Comparison of ENCODE assay signal across 14 cellular contexts in the genomic region with DNA sequence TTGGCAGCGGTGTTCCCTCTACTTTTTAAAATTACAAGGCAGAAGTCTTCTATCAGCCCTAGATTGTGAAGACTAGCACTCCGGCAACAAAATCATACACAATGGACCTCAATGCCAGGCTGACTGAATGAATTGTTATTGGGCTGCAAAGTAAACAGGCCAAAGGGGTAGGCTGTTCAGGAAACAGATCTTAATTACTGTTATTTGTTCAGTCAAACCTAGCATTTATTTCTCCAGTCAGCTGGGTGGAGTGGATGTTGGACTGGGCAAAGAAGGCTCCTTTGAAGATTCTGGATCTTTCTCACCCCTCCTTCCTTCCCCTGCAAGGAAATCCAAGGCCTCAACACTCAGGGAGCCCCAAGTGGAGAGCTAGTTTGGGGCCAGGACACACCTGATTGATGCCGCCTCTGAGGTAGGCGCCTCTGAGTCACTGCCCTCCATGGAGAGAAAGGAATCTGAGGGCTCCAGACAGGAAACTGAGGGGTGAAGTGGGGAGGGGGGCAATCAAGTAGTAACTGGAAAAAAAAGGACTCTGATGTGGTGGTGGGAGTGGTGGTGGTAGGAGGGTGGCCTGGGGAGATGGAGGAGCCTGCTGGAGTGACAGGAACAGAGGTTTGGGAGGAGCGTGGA. TPM values are rescaled to one million over a fixed set of nuclear protein-coding genes. Genes with fewer than 3 reads are reported as not detected.
DNase-seq lines count a peak whose midpoint lies in the region; ATAC-seq, FAIRE-seq and TF ChIP-seq lines count a peak whose summit lies in the region.
"Had no signal": no experiment of that assay in that cellular context is flagged by ENCODE, and none has a peak within 500 bp of the region (broad histone marks: within the 10 kb centered on the region; RNA-seq: fewer than 3 reads in every experiment).

No MANE protein-coding gene starts in this region.

- H3K9me3 ChIP-seq in CD4-positive, alpha-beta T cell (ENCODE audit: control insufficient read depth, low read length): no peaks in the 10 kb centered on the region
- H3K9me3 ChIP-seq in HUES6 (ENCODE audit: control insufficient read depth, insufficient read depth, low read depth, low read length): no peaks in the 10 kb centered on the region
- no peaks in the 10 kb centered on the region for H3K9me3 ChIP-seq in HepG2 (ENCODE audit: low read length)
- no peaks in the 10 kb centered on the region for H3K9me3 ChIP-seq in heart right ventricle
- H3K9me3 ChIP-seq: testis had no signal

- H3K27ac ChIP-seq in CD4-positive, alpha-beta T cell (ENCODE audit: low read depth, low read length): no peak overlapping the region
- H3K27ac ChIP-seq in HUES6 (ENCODE audit: low read depth, low read length) (0 out of 2 replicates have a peak overlapping the region, but pooled peaks have one; percentile 4), HepG2 (ENCODE audit: extremely low read length, insufficient read depth, low read length) (peak overlapping the region; percentile 23), heart right ventricle (no peak overlapping the region)
- H3K27ac ChIP-seq: PC-9, testis had no signal

- peak overlapping the region; percentile 96 for H3K27ac Mint-ChIP-seq in CD4-positive, alpha-beta T cell
- H3K27ac Mint-ChIP-seq in activated CD8-positive, alpha-beta T cell treated with anti-CD3 and anti-CD28 coated beads for 36 hours: peak overlapping the region; percentile 17

- BruUV-seq in HepG2 (replicated peaks; lab: Mats Ljungman, UMichigan): no TSS peak

- no peaks in the 10 kb centered on the region for H3K9me3 Mint-ChIP-seq in CD4-positive, alpha-beta T cell
- H3K9me3 Mint-ChIP-seq in activated CD8-positive, alpha-beta T cell treated with anti-CD3 and anti-CD28 coated beads for 36 hours: no peaks in the 10 kb centered on the region

- H3K36me3 ChIP-seq in HUES6 (ENCODE audit: control insufficient read depth, insufficient read depth, low read length): peaks cover 19% of the 10 kb centered on the region; the same call in 1 of the 2 replicates
- H3K36me3 ChIP-seq in HepG2 (replicated peaks in 1 of 2; ENCODE audit: control insufficient read depth in 1 of 2, insufficient read depth in 2 of 2, low read length in 2 of 2): peaks cover 5 to 7% of the 10 kb centered on the region in 2 experiments; a peak in 3 of 5 replicates
- H3K36me3 ChIP-seq in heart right ventricle: no peaks in the 10 kb centered on the region

- H3K4me3 ChIP-seq in HUES6 (ENCODE audit: low read depth, low read length): no peak overlapping the region
- H3K4me3 ChIP-seq in HepG2 (replicated peaks in 1 of 3; ENCODE audit: insufficient read depth in 1 of 3, low read depth in 2 of 3, low read length in 3 of 3): no peak overlapping the region
- H3K4me3 ChIP-seq in heart right ventricle: no peak overlapping the region
- H3K4me3 ChIP-seq: PC-9, testis had no signal

- no peaks in the 10 kb centered on the region; the same call in 1 of the 2 replicates for H4K20me1 ChIP-seq in HepG2 (ENCODE audit: insufficient read depth, low read length)

- no peak overlapping the region for H2AFZ ChIP-seq in HepG2 (ENCODE audit: low read length)
- H2AFZ ChIP-seq: PC-9 had no signal

- H3K36me3 Mint-ChIP-seq in CD4-positive, alpha-beta T cell (ENCODE audit: low read depth): peaks cover 57% of the 10 kb centered on the region
- H3K36me3 Mint-ChIP-seq in activated CD8-positive, alpha-beta T cell treated with anti-CD3 and anti-CD28 coated beads for 36 hours (ENCODE audit: low read depth): peaks cover 16% of the 10 kb centered on the region

- no peak for TF ChIP-seq CTCF in CD4-positive, alpha-beta T cell (IDR thresholded peaks at IDR 0.05)
- no peak for TF ChIP-seq CTCF in activated CD8-positive, alpha-beta T cell treated with anti-CD3 and anti-CD28 coated beads for 36 hours (IDR thresholded peaks at IDR 0.05)
- TF ChIP-seq CTCF in HepG2 (CRISPR knock-in tag; IDR thresholded peaks at IDR 0.05): no peak
- no peak for TF ChIP-seq CTCF in heart right ventricle (IDR thresholded peaks at IDR 0.05)

- H3K9ac ChIP-seq in HUES6 (ENCODE audit: low read length) (no peak overlapping the region), HepG2 (ENCODE audit: insufficient read depth, low read depth, low read length) (no peak overlapping the region)

- peaks cover 71% of the 10 kb centered on the region for H3K4me1 Mint-ChIP-seq in CD4-positive, alpha-beta T cell (ENCODE audit: low read depth)
- peaks cover 68% of the 10 kb centered on the region for H3K4me1 Mint-ChIP-seq in activated CD8-positive, alpha-beta T cell treated with anti-CD3 and anti-CD28 coated beads for 36 hours (ENCODE audit: low read depth)

- H3K4me1 ChIP-seq in HUES6 (ENCODE audit: control insufficient read depth, insufficient read depth, low read length) (peaks cover 34% of the 10 kb centered on the region), HepG2 (ENCODE audit: insufficient read depth, low read length) (peaks cover 48% of the 10 kb centered on the region), heart right ventricle (peaks cover 2 to 52% (median 33%) of the 10 kb centered on the region in 9 donors)

- DNase-seq in CD4-positive, alpha-beta T cell: peak in 1 of 10 experiments; percentile 30
- no peak for DNase-seq in activated CD8-positive, alpha-beta T cell treated with anti-CD3 and anti-CD28 coated beads for 36 hours
- no peak for DNase-seq in HepG2 (ENCODE audit: low spot score)
- no peak for DNase-seq in heart right ventricle
- DNase-seq in LoVo (ENCODE audit: low spot score): no peak
- DNase-seq in COLO829 (ENCODE audit: low spot score): no peak
- DNase-seq: amygdala, KG1, kidney, PC-9, testis had no signal

- H3K79me2 ChIP-seq in HepG2 (ENCODE audit: insufficient read depth, low read length): peaks cover 46% of the 10 kb centered on the region

- in situ Hi-C loops in HepG2 (cut with HindIII; ENCODE audit: extremely low pct_ligation_motif_present, low pct_unique_long_range_greater_than_20kb): no loop called here

- intact Hi-C loops in CD4-positive, alpha-beta T cell (cut with DNase I, micrococcal nuclease): no loop called here
- intact Hi-C loops in activated CD8-positive, alpha-beta T cell treated with anti-CD3 and anti-CD28 coated beads for 36 hours (cut with micrococcal nuclease): no loop called here
- intact Hi-C loops in HepG2 (cut with micrococcal nuclease; ENCODE audit: unreplicated experiment): no loop called here
- intact Hi-C loops in heart right ventricle (cut with DNase I): no loop called here

- CTCF ChIA-PET in CD4-positive, alpha-beta T cell (lab: Charles Lee): no interaction called here
- CTCF ChIA-PET in activated CD8-positive, alpha-beta T cell treated with anti-CD3 and anti-CD28 coated beads for 36 hours (lab: Charles Lee): interaction anchor here (1.0 to 4.1 kb wide), 6 partner anchors 10 to 48 kb away, joined by 3 to 19 read pairs (median 4); no protein-coding TSS in a partner anchor
- CTCF ChIA-PET in HepG2 (lab: Yijun Ruan, JAX; ENCODE audit: low intra/inter-chr PET ratio, low total read pairs): no interaction called here

- TF ChIP-seq EP300 in HepG2 (IDR thresholded peaks at IDR 0.05; ENCODE audit: low read depth in 2 of 2, low read length in 2 of 2): no peak
- no peak for TF ChIP-seq EP300 in HepG2 (CRISPR knock-in tag; IDR thresholded peaks at IDR 0.05; ENCODE audit: borderline replicate concordance)

- POLR2A ChIA-PET in CD4-positive, alpha-beta T cell (lab: Charles Lee): interaction anchor here (3.0 kb wide), 1 partner anchor 35 kb away, joined by 24 read pairs; a partner anchor contains a TSS
- POLR2A ChIA-PET in activated CD8-positive, alpha-beta T cell treated with anti-CD3 and anti-CD28 coated beads for 36 hours (lab: Charles Lee): interaction anchor here (2.5 to 7.0 kb wide), 2 partner anchors 11 to 35 kb away, joined by 6 to 50 read pairs; a partner anchor contains a TSS
- POLR2A ChIA-PET in HepG2 (lab: Yijun Ruan, JAX): no interaction called here

- over 99% methylated on average over 5 of the region's 5 CpGs for WGBS in HepG2 (ENCODE audit: low lambda C conversion rate)
- 96 to 98% methylated on average over 5 of the region's 5 CpGs for WGBS in heart right ventricle, 2 donors

- no peak overlapping the region for H3K4me2 ChIP-seq in HepG2 (ENCODE audit: low read depth, low read length)
- H3K4me2 ChIP-seq: PC-9 had no signal

- no peak for FAIRE-seq in HepG2 (lab: Jason Lieb, UNC)
- FAIRE-seq: kidney had no signal

- TF ChIP-seq RAD21 in HepG2 (CRISPR knock-in tag; IDR thresholded peaks at IDR 0.05): no peak

- ATAC-seq in CD4-positive, alpha-beta T cell (ENCODE audit: poor library complexity): no peak
- no peak for ATAC-seq in activated CD8-positive, alpha-beta T cell treated with anti-CD3 and anti-CD28 coated beads for 36 hours
- ATAC-seq in HepG2: no peak
- no peak for ATAC-seq in GM21526 (IDR thresholded peaks at IDR 0.05; ENCODE audit: low FRiP score, unreplicated experiment)
- ATAC-seq in heart right ventricle: no peak
- ATAC-seq: sciatic nerve had no signal

- peak overlapping the region; percentile 60 for H3K4me3 Mint-ChIP-seq in CD4-positive, alpha-beta T cell
- no peak overlapping the region for H3K4me3 Mint-ChIP-seq in activated CD8-positive, alpha-beta T cell treated with anti-CD3 and anti-CD28 coated beads for 36 hours

- H3K27me3 Mint-ChIP-seq in CD4-positive, alpha-beta T cell: no peaks in the 10 kb centered on the region
- no peaks in the 10 kb centered on the region for H3K27me3 Mint-ChIP-seq in activated CD8-positive, alpha-beta T cell treated with anti-CD3 and anti-CD28 coated beads for 36 hours

- no peaks in the 10 kb centered on the region for H3K27me3 ChIP-seq in CD4-positive, alpha-beta T cell (ENCODE audit: control insufficient read depth, insufficient read depth, low read length)
- H3K27me3 ChIP-seq in HUES6 (ENCODE audit: control insufficient read depth, insufficient read depth, low read length) (no peaks in the 10 kb centered on the region), HepG2 (ENCODE audit: control insufficient read depth in 1 of 2, insufficient read depth in 2 of 2, low read length in 2 of 2) (no peaks in the 10 kb centered on the region), heart right ventricle (no peaks in the 10 kb centered on the region)
- H3K27me3 ChIP-seq: testis had no signal

- no peak for TF ChIP-seq POLR2A in HepG2 (IDR thresholded peaks at IDR 0.05; ENCODE audit: insufficient read depth in 1 of 2, low read depth in 2 of 2, low read length in 2 of 2)

RNA-seq across cellular contexts. Expression of a gene that starts 35.5 kb away (rescaled TPM):
- 100 to 1,000 TPM; 115 to 123 TPM for total RNA-seq in CD4-positive, alpha-beta T cell
- 10 to 100 TPM; 32.4 to 33.1 TPM for total RNA-seq in activated CD8-positive, alpha-beta T cell treated with anti-CD3 and anti-CD28 coated beads for 36 hours
- total RNA-seq in HepG2 (2016; rRNA removed; fragmentation: Illumina TruSeq; extraction: Trizol) (22.8 and 23.1 TPM in 2 replicates), heart right ventricle (10 to 100 TPM; 13.2 to 21.9 (median 15.8) TPM)
- total RNA-seq in HepG2 (2016; cell fraction: cytosol; rRNA removed; fragmentation: Illumina TruSeq; extraction: Trizol; ENCODE audit: low read depth): 5.4 and 6.5 TPM in 2 replicates
- 21.5 and 23.8 TPM in 2 replicates for total RNA-seq in HepG2 (2016; cell fraction: insoluble cytoplasmic fraction; rRNA removed; fragmentation: Illumina TruSeq; extraction: Trizol)
- total RNA-seq in HepG2 (2016; cell fraction: membrane; rRNA removed; fragmentation: Illumina TruSeq; extraction: Trizol): 9.0 and 9.4 TPM in 2 replicates
- 33.8 and 36.7 TPM in 2 replicates for total RNA-seq in HepG2 (2016; cell fraction: nucleus; rRNA removed; fragmentation: Illumina TruSeq; extraction: Trizol)
- polyA plus RNA-seq in HepG2 (2011; rRNA removed) (17.3 TPM in 2 replicates), heart right ventricle (1 to 10 TPM; 2.3 to 2.7 TPM)
- polyA plus RNA-seq in HepG2 (2011; cell fraction: cytosol; rRNA removed): 12.6 and 17.2 TPM in 2 replicates
- 7.1 and 8.9 TPM in 2 replicates for polyA plus RNA-seq in HepG2 (2011; cell fraction: nucleus; rRNA removed)
- polyA plus RNA-seq in HepG2 (2012): 19.5 and 21.6 TPM in 2 replicates
- 0.84 and 0.86 TPM in 2 replicates for polyA plus RNA-seq in HepG2 (2016; cell fraction: cytosol; fragmentation: Illumina TruSeq; extraction: Trizol; ENCODE audit: low read depth)
- polyA plus RNA-seq in HepG2 (2016; cell fraction: insoluble cytoplasmic fraction; fragmentation: Illumina TruSeq; extraction: Trizol; ENCODE audit: low read depth): 9.7 and 9.9 TPM in 2 replicates
- 2.2 and 3.1 TPM in 2 replicates for polyA plus RNA-seq in HepG2 (2016; cell fraction: membrane; fragmentation: Illumina TruSeq; extraction: Trizol; ENCODE audit: low read depth)
- polyA plus RNA-seq in HepG2 (2016; cell fraction: nucleus; fragmentation: Illumina TruSeq; extraction: Trizol; ENCODE audit: insufficient read depth, low read depth): 20.5 and 22.1 TPM in 2 replicates
- 6.4 and 56.6 TPM in 2 replicates for polyA minus RNA-seq in HepG2 (2011; rRNA and poly(A)+ RNA removed; ENCODE audit: low replicate concordance)
- polyA minus RNA-seq in HepG2 (2011; cell fraction: cytosol; rRNA and poly(A)+ RNA removed): 25.1 and 29.5 TPM in 2 replicates
- 22.3 and 25.4 TPM in 2 replicates for polyA minus RNA-seq in HepG2 (2011; cell fraction: nucleus; rRNA and poly(A)+ RNA removed)

Comparison
In these comparisons a context has a peak if more than half of its experiments do, and no peak if none do; other contexts are left out.
1. H3K27ac ChIP-seq: peak in HUES6 (single experiment) and HepG2 (single experiment); none in CD4-positive, alpha-beta T cell (single experiment) and heart right ventricle (0 of 10).